Comparison of ENCODE assay signal across 18 cellular contexts in the genomic region with DNA sequence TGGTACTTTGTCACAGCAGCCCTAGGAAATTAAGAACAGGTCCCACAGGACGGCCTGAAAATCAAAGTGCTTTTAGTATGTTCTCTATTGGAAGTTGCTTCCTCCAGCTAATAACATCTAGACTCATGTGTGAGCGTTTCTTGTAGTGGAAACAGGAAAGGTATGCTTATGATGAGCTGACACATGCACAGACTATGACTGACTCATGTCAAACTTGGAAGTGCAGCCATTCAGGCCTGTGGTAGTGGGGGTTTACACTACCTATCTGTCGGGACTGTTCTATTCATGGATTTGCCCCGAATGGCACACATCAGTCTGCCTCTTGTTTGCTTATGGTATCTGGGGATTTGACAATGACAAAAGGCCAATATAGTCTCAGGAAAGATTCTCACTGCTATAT.
A peak's percentile ranks its signal among the peaks of the same experiment; 100 is the strongest.
DNase-seq lines count a peak whose midpoint lies in the region; ATAC-seq and TF ChIP-seq lines count a peak whose summit lies in the region.
"Had no signal": no experiment of that assay in that cellular context is flagged by ENCODE, and none has a peak within 500 bp of the region (broad histone marks: within the 10 kb centered on the region; RNA-seq: fewer than 3 reads in every experiment).

No MANE protein-coding gene starts in this region.

- H3K36me3 Mint-ChIP-seq in CD4-positive, alpha-beta T cell (ENCODE audit: low read depth), result no peaks in the 10 kb centered on the region
- H3K36me3 Mint-ChIP-seq: memory B cell had no signal

- DNase-seq in HPDE6-E6E7 (ENCODE audit: extremely low spot score) (peak; percentile 76), RPMI7951 (ENCODE audit: low read depth) (peak; percentile 64), epithelial cell of prostate (ENCODE audit: low read depth, low spot score) (no peak), skeletal muscle cell (ENCODE audit: low read depth) (peak; percentile 25)
- DNase-seq in CD4-positive, alpha-beta T cell, result no peak
- DNase-seq: activated CD4-positive, alpha-beta T cell treated with anti-CD3 and anti-CD28 coated beads for 48 hours; activated naive CD4-positive, alpha-beta T cell treated with Interleukin-2 at 50 U/mL for 16 hours; effector CD4-positive, alpha-beta T cell; NCI-H2081; NCI-H774; stimulated activated CD4-positive, alpha-beta T cell treated with anti-CD3 and anti-CD28 coated beads, Interleukin-15, amount 100 ng/mL, for 24 hours had no signal

- POLR2A ChIA-PET in CD4-positive, alpha-beta T cell (lab: Charles Lee), result no interaction called here

- no peaks in the 10 kb centered on the region for H3K9me3 Mint-ChIP-seq in CD4-positive, alpha-beta T cell
- H3K9me3 Mint-ChIP-seq: neural crest cell; T-helper 2 cell treated with Interferon-gamma antibody and Interleukin-4, amounts not matched to agents 5 μg/mL and 100 μg/mL, for 36 hours had no signal

- H3K27me3 ChIP-seq in CD4-positive, alpha-beta T cell (ENCODE audit: control insufficient read depth, insufficient read depth, low read length), result no peaks in the 10 kb centered on the region
- H3K27me3 ChIP-seq: BLaER1 treated with 17β-estradiol and CSF1 and Interleukin-3, amounts not matched to agents 10 nM and 100 nM; cardiac muscle cell had no signal

- intact Hi-C loops in CD4-positive, alpha-beta T cell (cut with DNase I, micrococcal nuclease), result no loop called here

- H3K4me1 Mint-ChIP-seq in CD4-positive, alpha-beta T cell (ENCODE audit: low read depth), result no peaks in the 10 kb centered on the region
- H3K4me1 Mint-ChIP-seq: memory B cell had no signal

- H3K27ac Mint-ChIP-seq in CD4-positive, alpha-beta T cell, result no peak overlapping the region
- H3K27ac Mint-ChIP-seq: memory B cell; T-helper 2 cell treated with Interferon-gamma antibody and Interleukin-4, amounts not matched to agents 5 μg/mL and 100 μg/mL, for 36 hours had no signal

- H3K27ac ChIP-seq in epithelial cell of prostate, result peak overlapping the region; percentile 15
- no peak overlapping the region for H3K27ac ChIP-seq in CD4-positive, alpha-beta T cell (ENCODE audit: low read depth, low read length)
- H3K27ac ChIP-seq: BLaER1 treated with 17β-estradiol and CSF1 and Interleukin-3, amounts not matched to agents 10 nM and 100 nM; cardiac muscle cell had no signal

- no peak for ATAC-seq in CD4-positive, alpha-beta T cell (ENCODE audit: poor library complexity)
- ATAC-seq in GM19023 (IDR thresholded peaks at IDR 0.05; ENCODE audit: unreplicated experiment) (no peak), HG03280 (IDR thresholded peaks at IDR 0.05; ENCODE audit: unreplicated experiment) (no peak)

- no peak overlapping the region for H3K4me3 Mint-ChIP-seq in CD4-positive, alpha-beta T cell
- H3K4me3 Mint-ChIP-seq: memory B cell; neural crest cell; T-helper 2 cell treated with Interferon-gamma antibody and Interleukin-4, amounts not matched to agents 5 μg/mL and 100 μg/mL, for 36 hours had no signal

- peaks cover 19% of the 10 kb centered on the region for H3K27me3 Mint-ChIP-seq in CD4-positive, alpha-beta T cell

- CTCF ChIA-PET in CD4-positive, alpha-beta T cell (lab: Charles Lee), result no interaction called here

- H3K9me3 ChIP-seq in CD4-positive, alpha-beta T cell (ENCODE audit: control insufficient read depth, low read length), result no peaks in the 10 kb centered on the region

- no peak overlapping the region for H3K4me3 ChIP-seq in skeletal muscle cell (ENCODE audit: low read depth, low read length)
- H3K4me3 ChIP-seq: BLaER1 treated with 17β-estradiol and CSF1 and Interleukin-3, amounts not matched to agents 10 nM and 100 nM; cardiac muscle cell had no signal

- no peak for TF ChIP-seq CTCF in CD4-positive, alpha-beta T cell (IDR thresholded peaks at IDR 0.05)

Comparison
In these comparisons a context has a peak if more than half of its experiments do, and no peak if none do; other contexts are left out.
1. DNase-seq: peak in HPDE6-E6E7 (single experiment), RPMI7951 (single experiment) and skeletal muscle cell (single experiment); none in epithelial cell of prostate (single experiment) and CD4-positive, alpha-beta T cell (0 of 10).